In genomic region chr16:2341456-2342447, GRCh38 we compare ENCODE assay signal across 10 cellular contexts. TPM values are rescaled to one million over a fixed set of nuclear protein-coding genes. Genes with fewer than 3 reads are reported as not detected.
DNase-seq lines count a peak whose midpoint lies in the region; ATAC-seq and TF ChIP-seq lines count a peak whose summit lies in the region.
"Had no signal": no experiment of that assay in that cellular context is flagged by ENCODE, and none has a peak within 500 bp of the region (broad histone marks: within the 10 kb centered on the region; RNA-seq: fewer than 3 reads in every experiment).

No MANE protein-coding gene starts in this region.

- H3K36me3 Mint-ChIP-seq in endothelial cell (ENCODE audit: low read depth, unreplicated experiment): peaks cover 3% of the 10 kb centered on the region
- no peaks in the 10 kb centered on the region for H3K36me3 Mint-ChIP-seq in neural crest cell (ENCODE audit: low read depth)

- no TSS peak for BruUV-seq in PC-3 (replicated peaks; lab: Mats Ljungman, UMichigan)

- H3K36me3 ChIP-seq in aorta (ENCODE audit: control insufficient read depth in 1 of 2, insufficient read depth in 2 of 2, low read length in 1 of 2) (no peaks in the 10 kb centered on the region), PC-3 (ENCODE audit: low read depth, low read length) (no peaks in the 10 kb centered on the region), MG63 (no peaks in the 10 kb centered on the region)

- no peaks in the 10 kb centered on the region for H3K9me3 ChIP-seq in aorta (ENCODE audit: control insufficient read depth, low read length)
- no peaks in the 10 kb centered on the region for H3K9me3 ChIP-seq in PC-3 (ENCODE audit: low read length)
- no peaks in the 10 kb centered on the region for H3K9me3 ChIP-seq in MG63
- H3K9me3 ChIP-seq: BE2C had no signal

- CTCF ChIA-PET in PC-3 (lab: Charles Lee): no interaction called here

- peaks cover 32% of the 10 kb centered on the region for H3K27me3 Mint-ChIP-seq in stimulated activated naive CD8-positive, alpha-beta T cell treated with anti-CD3 and anti-CD28 coated beads, Interleukin-15, amount 100 ng/mL, for 72 hours
- H3K27me3 Mint-ChIP-seq in endothelial cell (ENCODE audit: unreplicated experiment) (peaks cover 10% of the 10 kb centered on the region), neural crest cell (ENCODE audit: low read depth) (peaks cover 66% of the 10 kb centered on the region)

- peak overlapping the region in 1 of 2 donors; percentile 51 for H3K4me3 Mint-ChIP-seq in stimulated activated naive CD8-positive, alpha-beta T cell treated with anti-CD3 and anti-CD28 coated beads, Interleukin-15, amount 100 ng/mL, for 72 hours
- peak overlapping the region; percentile 15 for H3K4me3 Mint-ChIP-seq in endothelial cell (ENCODE audit: unreplicated experiment)
- H3K4me3 Mint-ChIP-seq in neural crest cell: peak overlapping the region; percentile 67

- POLR2A ChIA-PET in PC-3 (lab: Charles Lee; ENCODE audit: unreplicated experiment): no interaction called here

- H3K4me1 ChIP-seq in aorta (ENCODE audit: control insufficient read depth in 1 of 2, insufficient read depth in 2 of 2, low read length in 2 of 2) (no peaks in the 10 kb centered on the region), PC-3 (ENCODE audit: insufficient read depth, low read length) (0 out of 2 replicates have a peak, but pooled peaks cover 3% of the 10 kb centered on the region)
- H3K4me1 ChIP-seq: BE2C had no signal

- no peaks in the 10 kb centered on the region for H4K20me1 ChIP-seq in PC-3 (ENCODE audit: low read length)

- H3K27me3 ChIP-seq in aorta (ENCODE audit: control insufficient read depth in 1 of 2, insufficient read depth in 2 of 2, low read length in 1 of 2) (no peaks in the 10 kb centered on the region), PC-3 (ENCODE audit: low read length) (no peaks in the 10 kb centered on the region), MG63 (peaks cover 3% of the 10 kb centered on the region; the same call in 1 of the 2 replicates)
- H3K27me3 ChIP-seq: BE2C had no signal

- H2AFZ ChIP-seq in PC-3 (ENCODE audit: low read length): no peak overlapping the region

- no peaks in the 10 kb centered on the region for H3K9me2 ChIP-seq in PC-3 (replicated peaks; ENCODE audit: low read length)

- H3K9ac ChIP-seq in PC-3 (ENCODE audit: low read length): no peak overlapping the region

- H3K27ac ChIP-seq in aorta (ENCODE audit: low read depth in 1 of 2, low read length in 2 of 2): no peak overlapping the region
- no peak overlapping the region for H3K27ac ChIP-seq in PC-3 (ENCODE audit: low read length)

- H3K27ac Mint-ChIP-seq in stimulated activated naive CD8-positive, alpha-beta T cell treated with anti-CD3 and anti-CD28 coated beads, Interleukin-15, amount 100 ng/mL, for 72 hours: no peak overlapping the region
- no peak overlapping the region for H3K27ac Mint-ChIP-seq in endothelial cell (ENCODE audit: unreplicated experiment)
- H3K27ac Mint-ChIP-seq in neural crest cell (ENCODE audit: unreplicated experiment): no peak overlapping the region

- H3K79me2 ChIP-seq in PC-3 (ENCODE audit: low read length): peaks cover 4% of the 10 kb centered on the region; the same call in 1 of the 2 replicates

- no peaks in the 10 kb centered on the region for H3K9me3 Mint-ChIP-seq in stimulated activated naive CD8-positive, alpha-beta T cell treated with anti-CD3 and anti-CD28 coated beads, Interleukin-15, amount 100 ng/mL, for 72 hours
- H3K9me3 Mint-ChIP-seq in endothelial cell (ENCODE audit: unreplicated experiment) (no peaks in the 10 kb centered on the region), neural crest cell (no peaks in the 10 kb centered on the region)
- H3K9me3 Mint-ChIP-seq: T-helper 2 cell treated with Interferon-gamma antibody and Interleukin-4, amounts not matched to agents 5 μg/mL and 100 μg/mL, for 36 hours had no signal

- intact Hi-C loops in aorta (cut with DNase I): loop anchor here (2.0 to 5.0 kb wide), 4 partner anchors 87 to 159 kb away; partner anchors contain the start of gene CCNF (in 1 of the 2)
- intact Hi-C loops in PC-3 (cut with micrococcal nuclease): loop anchor here (2.0 to 5.0 kb wide), 2 partner anchors 46 to 89 kb away; no protein-coding TSS in a partner anchor

- peaks cover 28% of the 10 kb centered on the region for H3K4me1 Mint-ChIP-seq in stimulated activated naive CD8-positive, alpha-beta T cell treated with anti-CD3 and anti-CD28 coated beads, Interleukin-15, amount 100 ng/mL, for 72 hours
- H3K4me1 Mint-ChIP-seq in endothelial cell (ENCODE audit: unreplicated experiment) (peaks cover 8% of the 10 kb centered on the region), neural crest cell (peaks cover 8% of the 10 kb centered on the region)

- WGBS in aorta, 2 donors: 18% methylated on average over 47 to 77 of the region's 77 CpGs

- DNase-seq in stimulated activated naive CD8-positive, alpha-beta T cell treated with anti-CD3 and anti-CD28 coated beads, Interleukin-15, amount 100 ng/mL, for 72 hours: peak in 1 of 2 donors; percentile 8
- no peak for DNase-seq in stimulated activated naive CD8-positive, alpha-beta T cell treated with anti-CD3 and anti-CD28 coated beads, Interleukin-15, Interleukin-2, amounts not matched to agents 100 U/mL and 50 U/mL, for 24 hours
- DNase-seq in endothelial cell (ENCODE audit: low spot score) (no peak), neural crest cell (ENCODE audit: low read depth, low spot score) (no peak), aorta (peak; percentile 60 to 79), SHP77 (lab: John Stamatoyannopoulos, UW) (no peak), PC-3 (no peak), MG63 (no peak)

- no peaks in the 10 kb centered on the region for H3F3A ChIP-seq in PC-3 (ENCODE audit: low read length, unreplicated experiment)

- H3K4me3 ChIP-seq in aorta (ENCODE audit: low read length in 2 of 2) (no peak overlapping the region), PC-3 (ENCODE audit: low read length) (no peak overlapping the region), MG63 (no peak overlapping the region)

- TF ChIP-seq CTCF in endothelial cell (IDR thresholded peaks at IDR 0.05; ENCODE audit: unreplicated experiment) (no peak), neural crest cell (conservative IDR thresholded peaks at IDR 0.05) (no peak), PC-3 (conservative IDR thresholded peaks at IDR 0.05; ENCODE audit: low read depth, low read length) (no peak)

- H3K4me2 ChIP-seq in PC-3 (ENCODE audit: low read length): no peak overlapping the region

- ATAC-seq in stimulated activated naive CD8-positive, alpha-beta T cell treated with anti-CD3 and anti-CD28 coated beads, Interleukin-15, amount 100 ng/mL, for 72 hours: peak; percentile 4
- ATAC-seq in stimulated activated naive CD8-positive, alpha-beta T cell treated with anti-CD3 and anti-CD28 coated beads, Interleukin-15, Interleukin-2, amounts not matched to agents 100 U/mL and 50 U/mL, for 24 hours: no peak
- ATAC-seq in aorta (ENCODE audit: low FRiP score) (no peak), PC-3 (no peak)

RNA-seq across cellular contexts. Expression of gene ABCA3, which starts 1.2 kb away (rescaled TPM):
- total RNA-seq in endothelial cell (ENCODE audit: unreplicated experiment) (10.4 TPM), neural crest cell (19.6 TPM in 2 replicates), aorta (10 to 100 TPM; 11.7 to 19.3 TPM), PC-3 (2014; rRNA removed) (11.0 and 15.5 TPM in 2 replicates)
- polyA plus RNA-seq in aorta: 1 to 10 TPM; 2.6 to 7.6 TPM
- 1.1 and 5.1 TPM in 2 replicates for total RNA-seq in MG63 (2014; rRNA removed; shearing (Covaris generic); ENCODE audit: low replicate concordance)

Comparison
In these comparisons a context has a peak if more than half of its experiments do, and no peak if none do; other contexts are left out.
1. DNase-seq: peak in aorta (2 of 2); none in stimulated activated naive CD8-positive, alpha-beta T cell treated with anti-CD3 and anti-CD28 coated beads, Interleukin-15, Interleukin-2, amounts not matched to agents 100 U/mL and 50 U/mL, for 24 hours (single experiment), endothelial cell (single experiment), neural crest cell (single experiment), SHP77 (0 of 2), PC-3 (single experiment) and MG63 (single experiment).